Comparison of ENCODE assay signal across 37 cellular contexts in the genomic region with DNA sequence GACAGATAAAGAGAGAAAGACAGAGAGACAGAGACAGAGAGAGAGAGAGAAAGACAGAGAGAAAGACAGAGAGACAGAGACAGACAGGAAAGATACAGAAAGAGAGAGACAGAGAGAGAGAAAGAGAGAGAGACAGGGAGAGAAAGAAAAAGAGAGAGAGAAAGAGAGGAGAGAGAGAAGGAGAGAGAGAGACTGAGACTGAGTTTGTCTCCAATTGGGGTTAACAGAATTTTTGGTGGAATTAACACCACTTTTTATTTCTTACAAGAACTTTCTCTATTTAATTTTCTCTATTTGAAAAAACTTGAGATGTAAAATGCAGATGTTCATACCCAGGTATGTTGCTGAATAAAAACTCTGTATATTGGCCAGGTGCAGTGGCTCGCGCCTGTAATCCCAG. TPM values are rescaled to one million over a fixed set of nuclear protein-coding genes. Genes with fewer than 3 reads are reported as not detected.
"Had no signal": no experiment of that assay in that cellular context is flagged by ENCODE, and none has a peak within 500 bp of the region (broad histone marks: within the 10 kb centered on the region; RNA-seq: fewer than 3 reads in every experiment).

No MANE protein-coding gene starts in this region.

- H3K27ac Mint-ChIP-seq: activated naive CD4-positive, alpha-beta T cell treated with anti-CD3 and anti-CD28 coated beads, Interleukin-2, amount 10 ng/mL, durations not matched to agents 7 days and 5 days; activated naive CD4-positive, alpha-beta T cell treated with anti-CD3 and anti-CD28 coated beads, Interleukin-2, amount 50 U/mL, for 24 hours; activated naive CD4-positive, alpha-beta T cell treated with anti-CD3 and anti-CD28 coated beads, Interleukin-2, amount 50 U/mL, for 72 hours; activated naive CD8-positive, alpha-beta T cell; activated naive CD8-positive, alpha-beta T cell treated with anti-CD3 and anti-CD28 coated beads for 36 hours; activated naive CD8-positive, alpha-beta T cell treated with anti-CD3 and anti-CD28 coated beads, Interleukin-2, amount 10 ng/mL, durations not matched to agents 7 days and 5 days; activated naive CD8-positive, alpha-beta T cell treated with anti-CD3 and anti-CD28 coated beads, Interleukin-2, amount 50 U/mL, for 24 hours; activated T-cell treated with anti-CD3 and anti-CD28 coated beads, Interleukin-2, amount 50 U/mL, for 24 hours; activated T-cell treated with anti-CD3 and anti-CD28 coated beads, Interleukin-2, amount 50 U/mL, for 72 hours; activated T-helper 1 cell treated with anti-CD3 and anti-CD28 coated beads, Interleukin-12 subunit alpha, Interleukin-12 subunit beta, Interleukin-2, Interleukin-4 antibody, amounts not matched to agents 30 ng/mL and 10 ng/mL and 1 ng/mL, durations not matched to agents 14 hours and 24 hours and 36 hours; activated T-helper 17 cell treated with anti-CD3 and anti-CD28 coated beads, Interleukin-2, amount 50 U/mL, for 72 hours; activated T-helper 2 cell treated with anti-CD3 and anti-CD28 coated beads, Interferon-gamma antibody, Interleukin-2, Interleukin-4, amounts not matched to agents 10 μg/mL and 5 μg/mL and 100 μg/mL, durations not matched to agents 14 hours and 24 hours and 36 hours had no signal

- H3K27ac ChIP-seq: adrenal gland, ascending aorta, body of pancreas, brain microvascular endothelial cell, breast epithelium, cardiac muscle cell had no signal

- ATAC-seq: activated naive CD4-positive, alpha-beta T cell treated with anti-CD3 and anti-CD28 coated beads, Interleukin-2, amount 50 U/mL, for 72 hours; activated naive CD8-positive, alpha-beta T cell treated with anti-CD3 and anti-CD28 coated beads, Interleukin-2, amount 50 U/mL, for 24 hours; activated T-cell treated with anti-CD3 and anti-CD28 coated beads, Interleukin-2, amount 50 U/mL, for 4 hours; activated T-cell treated with anti-CD3 and anti-CD28 coated beads, Interleukin-2, amount 50 U/mL, for 72 hours; activated T-helper 17 cell treated with anti-CD3 and anti-CD28 coated beads, Interleukin-2, amount 50 U/mL, for 72 hours; body of pancreas had no signal

- H3K4me1 Mint-ChIP-seq: activated naive CD4-positive, alpha-beta T cell treated with anti-CD3 and anti-CD28 coated beads, Interleukin-2, amount 10 ng/mL, durations not matched to agents 7 days and 5 days; activated naive CD4-positive, alpha-beta T cell treated with anti-CD3 and anti-CD28 coated beads, Interleukin-2, amount 50 U/mL, for 24 hours; activated naive CD8-positive, alpha-beta T cell treated with anti-CD3 and anti-CD28 coated beads for 36 hours; activated naive CD8-positive, alpha-beta T cell treated with anti-CD3 and anti-CD28 coated beads, Interleukin-2, amount 10 ng/mL, durations not matched to agents 7 days and 5 days; activated naive CD8-positive, alpha-beta T cell treated with anti-CD3 and anti-CD28 coated beads, Interleukin-2, amount 50 U/mL, for 24 hours; activated T-helper 17 cell treated with anti-CD3 and anti-CD28 coated beads, Interleukin-2, amount 50 U/mL, for 72 hours; brain; central memory CD8-positive, alpha-beta T cell had no signal

- H3K4me3 Mint-ChIP-seq: activated naive CD4-positive, alpha-beta T cell treated with anti-CD3 and anti-CD28 coated beads, Interleukin-2, amount 10 ng/mL, durations not matched to agents 7 days and 5 days; activated naive CD4-positive, alpha-beta T cell treated with anti-CD3 and anti-CD28 coated beads, Interleukin-2, amount 50 U/mL, for 24 hours; activated naive CD8-positive, alpha-beta T cell; activated naive CD8-positive, alpha-beta T cell treated with anti-CD3 and anti-CD28 coated beads for 36 hours; activated naive CD8-positive, alpha-beta T cell treated with anti-CD3 and anti-CD28 coated beads, Interleukin-2, amount 10 ng/mL, durations not matched to agents 7 days and 5 days; activated naive CD8-positive, alpha-beta T cell treated with anti-CD3 and anti-CD28 coated beads, Interleukin-2, amount 50 U/mL, for 24 hours; activated T-cell treated with anti-CD3 and anti-CD28 coated beads, Interleukin-2, amount 50 U/mL, for 24 hours; activated T-cell treated with anti-CD3 and anti-CD28 coated beads, Interleukin-2, amount 50 U/mL, for 4 hours; activated T-cell treated with anti-CD3 and anti-CD28 coated beads, Interleukin-2, amount 50 U/mL, for 72 hours; activated T-helper 1 cell treated with anti-CD3 and anti-CD28 coated beads, Interleukin-12 subunit alpha, Interleukin-12 subunit beta, Interleukin-2, Interleukin-4 antibody, amounts not matched to agents 30 ng/mL and 10 ng/mL and 1 ng/mL, durations not matched to agents 14 hours and 24 hours and 36 hours; activated T-helper 17 cell treated with anti-CD3 and anti-CD28 coated beads, Interleukin-2, amount 50 U/mL, for 72 hours; brain; central memory CD8-positive, alpha-beta T cell had no signal

- DNase-seq: activated effector memory CD4-positive, alpha-beta T cell treated with anti-CD3 and anti-CD28 coated beads, Interleukin-2, amount 50 U/mL, for 16 hours; activated effector memory CD4-positive, alpha-beta T cell treated with Interleukin-2 at 50 U/mL for 16 hours; activated gamma-delta T cell; activated gamma-delta T cell treated with Interleukin-2 at 50 U/mL for 16 hours; activated naive CD4-positive, alpha-beta T cell; activated naive CD4-positive, alpha-beta T cell treated with anti-CD3 and anti-CD28 coated beads, Interleukin-2, amount 10 ng/mL, durations not matched to agents 7 days and 5 days; activated naive CD4-positive, alpha-beta T cell treated with anti-CD3 and anti-CD28 coated beads, Interleukin-2, amount 50 U/mL, for 16 hours; activated naive CD4-positive, alpha-beta T cell treated with Interleukin-2 at 50 U/mL for 16 hours; activated naive CD8-positive, alpha-beta T cell treated with anti-CD3 and anti-CD28 coated beads for 36 hours; activated naive CD8-positive, alpha-beta T cell treated with anti-CD3 and anti-CD28 coated beads, Interleukin-2, amount 10 ng/mL, durations not matched to agents 7 days and 5 days; activated naive CD8-positive, alpha-beta T cell treated with anti-CD3 and anti-CD28 coated beads, Interleukin-2, amount 50 U/mL, for 24 hours; activated T-cell treated with anti-CD3 and anti-CD28 coated beads, Interleukin-2, amount 50 U/mL, for 1 hour; activated T-cell treated with anti-CD3 and anti-CD28 coated beads, Interleukin-2, amount 50 U/mL, for 24 hours; activated T-cell treated with anti-CD3 and anti-CD28 coated beads, Interleukin-2, amount 50 U/mL, for 4 hours; activated T-cell treated with anti-CD3 and anti-CD28 coated beads, Interleukin-2, amount 50 U/mL, for 48 hours; activated T-cell treated with anti-CD3 and anti-CD28 coated beads, Interleukin-2, amount 50 U/mL, for 72 hours; adrenal gland; amniotic stem cell; amygdala; anterior cingulate cortex; aorta; body of pancreas; brain microvascular endothelial cell; caudate nucleus; central memory CD4-positive, alpha-beta T cell; cerebellar nuclear complex had no signal

- H3K4me3 ChIP-seq: adrenal gland, ascending aorta, body of pancreas, breast epithelium, cardiac muscle cell had no signal

- H3K27me3 Mint-ChIP-seq: activated naive CD4-positive, alpha-beta T cell treated with anti-CD3 and anti-CD28 coated beads, Interleukin-2, amount 10 ng/mL, durations not matched to agents 7 days and 5 days; activated naive CD4-positive, alpha-beta T cell treated with anti-CD3 and anti-CD28 coated beads, Interleukin-2, amount 50 U/mL, for 24 hours; activated naive CD8-positive, alpha-beta T cell; activated naive CD8-positive, alpha-beta T cell treated with anti-CD3 and anti-CD28 coated beads, Interleukin-2, amount 10 ng/mL, durations not matched to agents 7 days and 5 days; activated naive CD8-positive, alpha-beta T cell treated with anti-CD3 and anti-CD28 coated beads, Interleukin-2, amount 50 U/mL, for 24 hours; activated T-cell treated with anti-CD3 and anti-CD28 coated beads, Interleukin-2, amount 50 U/mL, for 24 hours; brain; central memory CD8-positive, alpha-beta T cell had no signal

- H3K36me3 Mint-ChIP-seq: activated naive CD4-positive, alpha-beta T cell treated with anti-CD3 and anti-CD28 coated beads, Interleukin-2, amount 10 ng/mL, durations not matched to agents 7 days and 5 days; activated naive CD4-positive, alpha-beta T cell treated with anti-CD3 and anti-CD28 coated beads, Interleukin-2, amount 50 U/mL, for 24 hours; activated naive CD4-positive, alpha-beta T cell treated with anti-CD3 and anti-CD28 coated beads, Interleukin-2, amount 50 U/mL, for 72 hours; activated naive CD8-positive, alpha-beta T cell; activated naive CD8-positive, alpha-beta T cell treated with anti-CD3 and anti-CD28 coated beads for 36 hours; activated naive CD8-positive, alpha-beta T cell treated with anti-CD3 and anti-CD28 coated beads, Interleukin-2, amount 10 ng/mL, durations not matched to agents 7 days and 5 days had no signal

- H3K4me1 ChIP-seq: adrenal gland, ascending aorta, body of pancreas, breast epithelium had no signal

- H3K9me3 Mint-ChIP-seq: activated naive CD4-positive, alpha-beta T cell treated with anti-CD3 and anti-CD28 coated beads, Interleukin-2, amount 10 ng/mL, durations not matched to agents 7 days and 5 days; activated naive CD4-positive, alpha-beta T cell treated with anti-CD3 and anti-CD28 coated beads, Interleukin-2, amount 50 U/mL, for 24 hours; activated naive CD4-positive, alpha-beta T cell treated with anti-CD3 and anti-CD28 coated beads, Interleukin-2, amount 50 U/mL, for 72 hours; activated naive CD8-positive, alpha-beta T cell treated with anti-CD3 and anti-CD28 coated beads for 36 hours; activated naive CD8-positive, alpha-beta T cell treated with anti-CD3 and anti-CD28 coated beads, Interleukin-2, amount 10 ng/mL, durations not matched to agents 7 days and 5 days; activated naive CD8-positive, alpha-beta T cell treated with anti-CD3 and anti-CD28 coated beads, Interleukin-2, amount 50 U/mL, for 24 hours; activated T-cell treated with anti-CD3 and anti-CD28 coated beads, Interleukin-2, amount 50 U/mL, for 24 hours; activated T-cell treated with anti-CD3 and anti-CD28 coated beads, Interleukin-2, amount 50 U/mL, for 4 hours; activated T-cell treated with anti-CD3 and anti-CD28 coated beads, Interleukin-2, amount 50 U/mL, for 72 hours; activated T-helper 1 cell treated with anti-CD3 and anti-CD28 coated beads, Interleukin-12 subunit alpha, Interleukin-12 subunit beta, Interleukin-2, Interleukin-4 antibody, amounts not matched to agents 30 ng/mL and 10 ng/mL and 1 ng/mL, durations not matched to agents 14 hours and 24 hours and 36 hours; activated T-helper 17 cell treated with anti-CD3 and anti-CD28 coated beads, Interleukin-2, amount 50 U/mL, for 72 hours; activated T-helper 2 cell treated with anti-CD3 and anti-CD28 coated beads, Interferon-gamma antibody, Interleukin-2, Interleukin-4, amounts not matched to agents 10 μg/mL and 5 μg/mL and 100 μg/mL, durations not matched to agents 14 hours and 24 hours and 36 hours; brain had no signal

- H3K36me3 ChIP-seq: adrenal gland, ascending aorta, brain microvascular endothelial cell, breast epithelium, cardiac muscle cell had no signal

- H3K9me3 ChIP-seq: adrenal gland, ascending aorta, body of pancreas, breast epithelium had no signal

RNA-seq across cellular contexts. Expression of a gene that starts 56.6 kb away (rescaled TPM):
- total RNA-seq: activated naive CD4-positive, alpha-beta T cell treated with anti-CD3 and anti-CD28 coated beads, Interleukin-2, amount 50 U/mL, for 72 hours; activated naive CD8-positive, alpha-beta T cell treated with anti-CD3 and anti-CD28 coated beads for 36 hours; activated naive CD8-positive, alpha-beta T cell treated with anti-CD3 and anti-CD28 coated beads, Interleukin-2, amount 10 ng/mL, durations not matched to agents 7 days and 5 days; activated T-cell treated with anti-CD3 and anti-CD28 coated beads, Interleukin-2, amount 50 U/mL, for 4 hours; activated T-cell treated with anti-CD3 and anti-CD28 coated beads, Interleukin-2, amount 50 U/mL, for 72 hours; activated T-helper 1 cell treated with anti-CD3 and anti-CD28 coated beads, Interleukin-12 subunit alpha, Interleukin-12 subunit beta, Interleukin-2, Interleukin-4 antibody, amounts not matched to agents 30 ng/mL and 10 ng/mL and 1 ng/mL, durations not matched to agents 14 hours and 24 hours and 36 hours; activated T-helper 17 cell treated with anti-CD3 and anti-CD28 coated beads, Interleukin-2, amount 50 U/mL, for 72 hours; activated T-helper 2 cell treated with anti-CD3 and anti-CD28 coated beads, Interferon-gamma antibody, Interleukin-2, Interleukin-4, amounts not matched to agents 10 μg/mL and 5 μg/mL and 100 μg/mL, durations not matched to agents 14 hours and 24 hours and 36 hours; ascending aorta had no signal
